Comparison of ENCODE assay signal across 24 cellular contexts in genomic region chr5:120361941-120362340, GRCh38.
"Had no signal": no experiment of that assay in that cellular context is flagged by ENCODE, and none has a peak within 500 bp of the region (broad histone marks: within the 10 kb centered on the region; RNA-seq: fewer than 3 reads in every experiment).

No MANE protein-coding gene starts in this region.

- H3K4me3 Mint-ChIP-seq: activated CD8-positive, alpha-beta T cell treated with anti-CD3 and anti-CD28 coated beads for 36 hours; activated naive CD4-positive, alpha-beta T cell treated with anti-CD3 and anti-CD28 coated beads, Interleukin-2, amount 50 U/mL, for 24 hours; central memory CD8-positive, alpha-beta T cell; T-cell had no signal

- H3K27ac Mint-ChIP-seq: activated CD8-positive, alpha-beta T cell treated with anti-CD3 and anti-CD28 coated beads for 36 hours; activated naive CD4-positive, alpha-beta T cell treated with anti-CD3 and anti-CD28 coated beads, Interleukin-2, amount 50 U/mL, for 24 hours; T-cell had no signal

- H3K27me3 Mint-ChIP-seq: activated CD8-positive, alpha-beta T cell treated with anti-CD3 and anti-CD28 coated beads for 36 hours; activated naive CD4-positive, alpha-beta T cell treated with anti-CD3 and anti-CD28 coated beads, Interleukin-2, amount 50 U/mL, for 24 hours; central memory CD8-positive, alpha-beta T cell; T-cell had no signal

- FAIRE-seq: bronchial epithelial cell had no signal

- H3K9me3 ChIP-seq: body of pancreas had no signal

- H3K4me3 ChIP-seq: body of pancreas, SK-N-MC had no signal

- H3K4me1 Mint-ChIP-seq: activated naive CD4-positive, alpha-beta T cell treated with anti-CD3 and anti-CD28 coated beads, Interleukin-2, amount 50 U/mL, for 24 hours; central memory CD8-positive, alpha-beta T cell; T-cell had no signal

- H3K36me3 Mint-ChIP-seq: activated naive CD4-positive, alpha-beta T cell treated with anti-CD3 and anti-CD28 coated beads, Interleukin-2, amount 50 U/mL, for 24 hours; T-cell had no signal

- H3K9me3 Mint-ChIP-seq: activated CD8-positive, alpha-beta T cell treated with anti-CD3 and anti-CD28 coated beads for 36 hours; activated naive CD4-positive, alpha-beta T cell treated with anti-CD3 and anti-CD28 coated beads, Interleukin-2, amount 50 U/mL, for 24 hours had no signal

- H3K4me1 ChIP-seq: body of pancreas had no signal

- H3K27ac ChIP-seq: body of pancreas, SK-N-MC, WERI-Rb-1 had no signal

- DNase-seq: activated CD4-positive, alpha-beta T cell treated with anti-CD3 and anti-CD28 coated beads for 4 hours; activated CD8-positive, alpha-beta memory T cell treated with anti-CD3 and anti-CD28 coated beads, Interleukin-2, amount 50 U/mL, for 48 hours; activated CD8-positive, alpha-beta T cell treated with anti-CD3 and anti-CD28 coated beads for 36 hours; activated T-cell treated with anti-CD3 and anti-CD28 coated beads, Interleukin-2, amount 50 U/mL, for 1 hour; aorta; body of pancreas; KG1; NCI-H1048; NCI-H1417; NCI-H1930; NCI-H2171; NCI-H2227 treated with DMSO at 0.1 percent for 48 hours; NCI-H446 treated with DMSO at 0.1 percent for 48 hours; NCI-H526; NCI-H82; OCI-M1; RPMI8226; T-cell; T-helper 2 cell; WERI-Rb-1 had no signal

- H3K36me3 ChIP-seq: WERI-Rb-1 had no signal

- H3K27me3 ChIP-seq: body of pancreas had no signal
